13 cellular contexts compared by ENCODE assay signal in the genomic region with DNA sequence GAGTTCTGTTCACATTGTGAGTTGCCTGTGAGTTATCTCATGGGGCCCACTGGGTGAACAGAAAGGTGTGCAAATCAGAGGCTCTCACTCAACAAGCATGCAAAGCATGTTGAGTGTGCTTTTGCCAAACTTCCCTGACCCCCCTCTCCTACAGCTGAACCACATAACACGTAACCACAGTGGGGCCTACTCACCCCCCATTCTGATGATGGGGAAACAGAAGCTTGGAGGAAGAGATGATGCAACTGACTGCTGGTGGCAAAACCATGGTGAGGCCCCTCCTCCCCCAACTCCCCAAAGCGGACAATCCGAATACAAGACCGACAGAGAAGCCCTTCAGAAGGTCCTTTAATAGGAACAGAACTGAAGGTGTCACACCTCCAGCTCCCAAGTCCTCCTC. TPM values are rescaled to one million over a fixed set of nuclear protein-coding genes. Genes with fewer than 3 reads are reported as not detected.
DNase-seq lines count a peak whose midpoint lies in the region; ATAC-seq and TF ChIP-seq lines count a peak whose summit lies in the region.
"Had no signal": no experiment of that assay in that cellular context is flagged by ENCODE, and none has a peak within 500 bp of the region (broad histone marks: within the 10 kb centered on the region; RNA-seq: fewer than 3 reads in every experiment).

No MANE protein-coding gene starts in this region.

- peaks cover 10% of the 10 kb centered on the region for H3K36me3 Mint-ChIP-seq in CD4-positive, CD25-positive, alpha-beta regulatory T cell
- H3K36me3 Mint-ChIP-seq in neural crest cell (ENCODE audit: low read depth) = peaks cover 18% of the 10 kb centered on the region

- peak overlapping the region in 1 of 4 donors; percentile 16 for H3K4me3 Mint-ChIP-seq in CD4-positive, CD25-positive, alpha-beta regulatory T cell
- H3K4me3 Mint-ChIP-seq in neural crest cell = peak overlapping the region; percentile 39

- no peaks in the 10 kb centered on the region for H3K9me3 Mint-ChIP-seq in CD4-positive, CD25-positive, alpha-beta regulatory T cell
- peaks cover 3% of the 10 kb centered on the region for H3K9me3 Mint-ChIP-seq in neural crest cell

- peaks cover 15% of the 10 kb centered on the region for H3K4me1 ChIP-seq in CD4-positive, CD25-positive, alpha-beta regulatory T cell (ENCODE audit: control insufficient read depth, insufficient read depth, low read length, poor library complexity, severe bottlenecking)

- no peaks in the 10 kb centered on the region for H3K9me3 ChIP-seq in CD4-positive, CD25-positive, alpha-beta regulatory T cell (ENCODE audit: control insufficient read depth in 2 of 2, low read length in 2 of 2)

- no peak overlapping the region for H3K27ac ChIP-seq in CD4-positive, CD25-positive, alpha-beta regulatory T cell (ENCODE audit: insufficient read depth, low read length, poor library complexity, severe bottlenecking)

- no peaks in the 10 kb centered on the region for H3K27me3 Mint-ChIP-seq in CD4-positive, CD25-positive, alpha-beta regulatory T cell
- H3K27me3 Mint-ChIP-seq in neural crest cell (ENCODE audit: low read depth) = peaks cover 5% of the 10 kb centered on the region

- TF ChIP-seq CTCF in neural crest cell (conservative IDR thresholded peaks at IDR 0.05) = no peak

- no peaks in the 10 kb centered on the region for H3K27me3 ChIP-seq in CD4-positive, CD25-positive, alpha-beta regulatory T cell (ENCODE audit: control insufficient read depth, insufficient read depth, low read length)

- no peak for ATAC-seq in CD4-positive, CD25-positive, alpha-beta regulatory T cell (ENCODE audit: low read depth in 2 of 2)
- no peak for ATAC-seq in GM21515 (IDR thresholded peaks at IDR 0.05; ENCODE audit: unreplicated experiment)

- H3K4me3 ChIP-seq in CD4-positive, CD25-positive, alpha-beta regulatory T cell (ENCODE audit: low read depth, low read length) = no peak overlapping the region

- peak overlapping the region in 2 of 3 donors; percentile 55 to 82 for H3K27ac Mint-ChIP-seq in CD4-positive, CD25-positive, alpha-beta regulatory T cell
- no peak overlapping the region for H3K27ac Mint-ChIP-seq in neural crest cell (ENCODE audit: unreplicated experiment)

- H3K4me1 Mint-ChIP-seq in CD4-positive, CD25-positive, alpha-beta regulatory T cell = peaks cover 5 to 40% (median 14%) of the 10 kb centered on the region in 4 donors
- peaks cover 24% of the 10 kb centered on the region for H3K4me1 Mint-ChIP-seq in neural crest cell

- no peak for DNase-seq in CD4-positive, CD25-positive, alpha-beta regulatory T cell
- DNase-seq in Kasumi-1 (lab: John Stamatoyannopoulos, UW) (peak; percentile 81 to 87), neural crest cell (ENCODE audit: low read depth, low spot score) (no peak), AG08396 (ENCODE audit: low spot score) (no peak), NCI-H1436 (lab: John Stamatoyannopoulos, UW) (no peak), DMS153 treated with DMSO at 0.1 percent for 48 hours (lab: John Stamatoyannopoulos, UW; ENCODE audit: unreplicated experiment) (no peak)
- peak; percentile 54 for DNase-seq in activated CD8-positive, alpha-beta memory T cell treated with anti-CD3 and anti-CD28 coated beads, Interleukin-2, amount 50 U/mL, for 4 hours
- DNase-seq: activated gamma-delta T cell, Calu3, midbrain, NCI-H69, retina had no signal

- H3K36me3 ChIP-seq in CD4-positive, CD25-positive, alpha-beta regulatory T cell (ENCODE audit: control insufficient read depth, insufficient read depth, low read length) = no peaks in the 10 kb centered on the region

RNA-seq across cellular contexts. Expression of a gene that starts 4.0 kb away (rescaled TPM):
- total RNA-seq in CD4-positive, CD25-positive, alpha-beta regulatory T cell = 11.1 TPM
- polyA plus RNA-seq in CD4-positive, CD25-positive, alpha-beta regulatory T cell = 1 to 10 TPM; 1.0 to 2.4 (median 1.6) TPM
- total RNA-seq in neural crest cell = 11.0 and 12.4 TPM in 2 replicates

RNA-seq across cellular contexts. Expression of a gene that starts 15.0 kb away (rescaled TPM):
- 12.8 TPM for total RNA-seq in CD4-positive, CD25-positive, alpha-beta regulatory T cell
- polyA plus RNA-seq in CD4-positive, CD25-positive, alpha-beta regulatory T cell = under 1 TPM; 0.05 to 0.13 (median 0.10) TPM
- 20.3 TPM in 2 replicates for total RNA-seq in neural crest cell

RNA-seq across cellular contexts. Expression of a gene that starts 20.3 kb away (rescaled TPM):
- 13.7 TPM for total RNA-seq in CD4-positive, CD25-positive, alpha-beta regulatory T cell
- polyA plus RNA-seq in CD4-positive, CD25-positive, alpha-beta regulatory T cell = 10 to 100 TPM; 38.5 to 53.7 (median 44.5) TPM
- total RNA-seq in neural crest cell = 6.1 and 6.7 TPM in 2 replicates

RNA-seq across cellular contexts. Expression of a gene that starts 20.4 kb away (rescaled TPM):
- 30.8 TPM for total RNA-seq in CD4-positive, CD25-positive, alpha-beta regulatory T cell
- 10 to 100 TPM; 14.3 to 18.9 (median 16.0) TPM for polyA plus RNA-seq in CD4-positive, CD25-positive, alpha-beta regulatory T cell
- total RNA-seq in neural crest cell = 39.1 and 41.8 TPM in 2 replicates

RNA-seq across cellular contexts. Expression of a gene that starts 21.1 kb away (rescaled TPM):
- 13.0 TPM for total RNA-seq in CD4-positive, CD25-positive, alpha-beta regulatory T cell
- 1 to 10 TPM; 1.3 to 3.5 (median 1.5) TPM for polyA plus RNA-seq in CD4-positive, CD25-positive, alpha-beta regulatory T cell
- 31.6 and 31.8 TPM in 2 replicates for total RNA-seq in neural crest cell

Comparison
In these comparisons a context has a peak if more than half of its experiments do, and no peak if none do; other contexts are left out.
1. DNase-seq: peak in Kasumi-1 (2 of 2) and activated CD8-positive, alpha-beta memory T cell treated with anti-CD3 and anti-CD28 coated beads, Interleukin-2, amount 50 U/mL, for 4 hours (single experiment); none in CD4-positive, CD25-positive, alpha-beta regulatory T cell (0 of 3), neural crest cell (single experiment), AG08396 (single experiment), NCI-H1436 (single experiment) and DMS153 treated with DMSO at 0.1 percent for 48 hours (single experiment).